Comparison of ENCODE assay signal across 8 cellular contexts in genomic region chr21:42078247-42079007, GRCh38. TPM values are rescaled to one million over a fixed set of nuclear protein-coding genes. Genes with fewer than 3 reads are reported as not detected.
"Had no signal": no experiment of that assay in that cellular context is flagged by ENCODE, and none has a peak within 500 bp of the region (broad histone marks: within the 10 kb centered on the region; RNA-seq: fewer than 3 reads in every experiment).

No MANE protein-coding gene starts in this region.

RNA-seq across cellular contexts. Expression of gene UMODL1, which starts 7.3 kb away (rescaled TPM):
- total RNA-seq: kidney, mucosa of gallbladder, occipital lobe, pulmonary artery endothelial cell, renal cortical epithelial cell, right atrium auricular region, skeletal muscle tissue, smooth muscle cell had no signal
